ENCODE assay signal across 8 cellular contexts in the genomic region with DNA sequence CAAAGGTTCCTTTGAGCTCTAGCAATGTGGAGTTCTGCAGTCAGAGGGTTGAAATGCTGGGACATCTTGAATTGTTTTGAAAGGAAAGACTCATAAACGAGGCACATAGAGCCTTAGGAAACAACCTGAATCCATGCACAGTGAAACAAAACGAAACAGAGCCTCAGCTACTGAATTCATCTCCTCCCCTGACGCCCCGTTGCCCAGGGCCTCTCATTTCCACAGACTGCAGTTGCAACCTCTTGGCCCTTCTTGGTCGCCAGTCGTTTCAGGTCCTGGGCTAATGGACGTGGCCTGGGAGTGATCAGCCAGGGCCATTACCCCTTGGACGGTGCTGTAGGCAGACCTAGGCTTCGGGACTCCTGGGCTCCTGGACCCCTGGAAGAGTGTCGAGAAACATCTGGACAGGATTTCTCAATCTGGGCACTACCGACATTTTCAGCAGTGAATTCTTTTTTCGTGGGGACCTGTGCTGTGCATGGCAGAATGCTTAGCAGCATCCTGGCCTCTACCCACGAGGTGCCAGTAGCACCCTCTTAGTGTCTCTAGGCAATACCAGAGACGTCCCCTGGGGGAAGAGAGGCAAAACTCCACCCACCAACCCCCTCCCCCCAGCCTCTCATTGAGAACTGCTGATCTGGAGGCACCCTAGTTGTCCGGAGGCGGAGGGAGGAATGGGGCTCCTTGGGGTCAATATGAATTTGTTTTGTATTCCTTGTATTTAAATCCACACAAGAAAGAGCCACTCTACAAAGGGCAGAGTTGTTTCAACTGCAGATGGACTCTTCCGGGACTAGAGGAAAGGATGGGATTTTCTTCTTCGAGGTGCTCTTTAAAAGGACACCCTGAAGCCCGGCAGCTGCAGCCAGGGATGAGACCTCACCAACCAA. TPM values are rescaled to one million over a fixed set of nuclear protein-coding genes. Genes with fewer than 3 reads are reported as not detected.
DNase-seq lines count a peak whose midpoint lies in the region; ATAC-seq and TF ChIP-seq lines count a peak whose summit lies in the region.

No MANE protein-coding gene starts in this region.

- H3K4me1 Mint-ChIP-seq in naive B cell (peaks cover 7 to 14% (median 11%) of the 10 kb centered on the region in 3 donors), CD14-positive monocyte (peaks cover 11% of the 10 kb centered on the region)

- intact Hi-C loops in CD14-positive monocyte (cut with micrococcal nuclease): no loop called here

- H3K27ac Mint-ChIP-seq in naive B cell: peak overlapping the region in 4 of 6 donors; percentile 6 to 97 (median 86)
- H3K27ac Mint-ChIP-seq in CD14-positive monocyte: peak overlapping the region in 1 of 7 donors; percentile 7

- no peaks in the 10 kb centered on the region for H3K27me3 Mint-ChIP-seq in naive B cell
- peaks cover 12 to 15% (median 14%) of the 10 kb centered on the region in 3 donors for H3K27me3 Mint-ChIP-seq in CD14-positive monocyte (ENCODE audit: low read depth in 3 of 3)

- peak; percentile 15 to 16 for ATAC-seq in naive B cell (ENCODE audit: low read depth in 2 of 2)
- no peak for ATAC-seq in HG02840 (IDR thresholded peaks at IDR 0.05; ENCODE audit: low FRiP score, unreplicated experiment)

- H3K9me3 Mint-ChIP-seq in naive B cell: peaks cover 0 to 10% (median 0%) of the 10 kb centered on the region in 7 donors
- peaks cover 0 to 8% (median 6%) of the 10 kb centered on the region in 7 donors for H3K9me3 Mint-ChIP-seq in CD14-positive monocyte

- no peak for TF ChIP-seq CTCF in CD14-positive monocyte (IDR thresholded peaks at IDR 0.05)

- DNase-seq in DMS114 treated with DMSO at 0.1 percent for 48 hours (lab: John Stamatoyannopoulos, UW; ENCODE audit: unreplicated experiment): peak; percentile 5
- DNase-seq in MV-4-11 (lab: John Stamatoyannopoulos, UW): peak; percentile 23
- peak; percentile 14 for DNase-seq in activated gamma-delta T cell treated with anti-CD3 and anti-CD28 coated beads, Interleukin-2, amount 50 U/mL, for 16 hours (ENCODE audit: low read depth)
- peak; percentile 34 for DNase-seq in naive B cell
- DNase-seq in CD14-positive monocyte (ENCODE audit: low spot score): no peak
- DNase-seq in NCI-H2081 (lab: John Stamatoyannopoulos, UW): no peak
- DNase-seq in anterior cingulate cortex (lab: John Stamatoyannopoulos, UW): no peak

- H3K4me3 Mint-ChIP-seq in naive B cell: peak overlapping the region; percentile 74 to 98 (median 96)
- H3K4me3 Mint-ChIP-seq in CD14-positive monocyte: peak overlapping the region in 1 of 2 donors; percentile 35

- H3K36me3 Mint-ChIP-seq in naive B cell (no peaks in the 10 kb centered on the region), CD14-positive monocyte (no peaks in the 10 kb centered on the region)

RNA-seq across cellular contexts. Expression of gene TMEM242, which starts 50.2 kb away (rescaled TPM):
- polyA plus RNA-seq in naive B cell (ENCODE audit: low read depth in 6 of 6) (10 to 100 TPM in 4 of 6 donors, 1 to 10 TPM in 2; 9.3 to 18.6 (median 11.2) TPM), CD14-positive monocyte (1 to 10 TPM; 8.3 to 9.8 TPM)

Comparison
In these comparisons a context has a peak if more than half of its experiments do, and no peak if none do; other contexts are left out.
1. DNase-seq: peak in DMS114 treated with DMSO at 0.1 percent for 48 hours (single experiment), MV-4-11 (single experiment), activated gamma-delta T cell treated with anti-CD3 and anti-CD28 coated beads, Interleukin-2, amount 50 U/mL, for 16 hours (single experiment) and naive B cell (single experiment); none in CD14-positive monocyte (single experiment), NCI-H2081 (0 of 2) and anterior cingulate cortex (0 of 58).